12 cellular contexts compared by ENCODE assay signal in genomic region chr4:10105421-10105820, GRCh38. TPM values are rescaled to one million over a fixed set of nuclear protein-coding genes. Genes with fewer than 3 reads are reported as not detected.
A peak's percentile ranks its signal among the peaks of the same experiment; 100 is the strongest.
DNase-seq lines count a peak whose midpoint lies in the region; ATAC-seq and TF ChIP-seq lines count a peak whose summit lies in the region.
"Had no signal": no experiment of that assay in that cellular context is flagged by ENCODE, and none has a peak within 500 bp of the region (broad histone marks: within the 10 kb centered on the region; RNA-seq: fewer than 3 reads in every experiment).

No MANE protein-coding gene starts in this region.

- H3K9me3 Mint-ChIP-seq in central memory CD8-positive, alpha-beta T cell: no peaks in the 10 kb centered on the region
- H3K9me3 Mint-ChIP-seq in natural killer cell treated with Interleukin-12 subunit alpha and Interleukin-12 subunit beta and Interleukin-15 and Interleukin-18, amount 100 ng/mL, for 72 hours: no peaks in the 10 kb centered on the region

- no peaks in the 10 kb centered on the region for H3K9me3 ChIP-seq in heart right ventricle
- H3K9me3 ChIP-seq in vagina: no peaks in the 10 kb centered on the region

- no peak for TF ChIP-seq POLR2A in vagina (IDR thresholded peaks at IDR 0.05)

- no peak for TF ChIP-seq CTCF in heart right ventricle (IDR thresholded peaks at IDR 0.05)
- TF ChIP-seq CTCF in vagina (IDR thresholded peaks at IDR 0.05): no peak

- no peaks in the 10 kb centered on the region for H3K27me3 Mint-ChIP-seq in central memory CD8-positive, alpha-beta T cell
- no peaks in the 10 kb centered on the region for H3K27me3 Mint-ChIP-seq in natural killer cell treated with Interleukin-12 subunit alpha and Interleukin-12 subunit beta and Interleukin-15 and Interleukin-18, amount 100 ng/mL, for 72 hours

- DNase-seq in heart right ventricle (no peak), cardiac septum (ENCODE audit: low spot score) (no peak), vagina (ENCODE audit: extremely low spot score in 2 of 2) (no peak), cortex of kidney (lab: John Stamatoyannopoulos, UW) (no peak), NCI-H2107 treated with DMSO at 0.1 percent for 48 hours (lab: John Stamatoyannopoulos, UW; ENCODE audit: unreplicated experiment) (no peak)
- DNase-seq in central memory CD8-positive, alpha-beta T cell (ENCODE audit: low spot score in 2 of 2): no peak
- no peak for DNase-seq in natural killer cell treated with Interleukin-12 subunit alpha and Interleukin-12 subunit beta and Interleukin-15 and Interleukin-18, amount 100 ng/mL, for 72 hours (ENCODE audit: low spot score)
- DNase-seq: central memory CD4-positive, alpha-beta T cell; COR-L47; NCI-H1092 had no signal

- H3K27ac ChIP-seq in heart right ventricle: peak overlapping the region in 8 of 10 donors; percentile 54 to 83 (median 78)
- peak overlapping the region; percentile 89 for H3K27ac ChIP-seq in vagina

- ATAC-seq in heart right ventricle: no peak
- no peak for ATAC-seq in central memory CD8-positive, alpha-beta T cell (replicated peaks; ENCODE audit: extremely low read depth, poor library complexity, severe bottlenecking)
- ATAC-seq in natural killer cell treated with Interleukin-12 subunit alpha and Interleukin-12 subunit beta and Interleukin-15 and Interleukin-18, amount 100 ng/mL, for 72 hours: no peak
- ATAC-seq in GM19452 (IDR thresholded peaks at IDR 0.05; ENCODE audit: unreplicated experiment): no peak
- ATAC-seq: Panc1 had no signal

- WGBS in heart right ventricle, 2 donors: 75 to 94% methylated on average over 4 of the region's 4 CpGs

- peaks cover 34% of the 10 kb centered on the region for H3K36me3 Mint-ChIP-seq in central memory CD8-positive, alpha-beta T cell (ENCODE audit: insufficient read depth)
- peaks cover 26% of the 10 kb centered on the region for H3K36me3 Mint-ChIP-seq in natural killer cell treated with Interleukin-12 subunit alpha and Interleukin-12 subunit beta and Interleukin-15 and Interleukin-18, amount 100 ng/mL, for 72 hours

- H3K36me3 ChIP-seq in heart right ventricle (peaks cover 0 to 85% (median 5%) of the 10 kb centered on the region in 9 donors), vagina (no peaks in the 10 kb centered on the region)

- H3K4me1 ChIP-seq in heart right ventricle (peaks cover 48 to 99% (median 97%) of the 10 kb centered on the region in 9 donors), vagina (peaks cover 100% of the 10 kb centered on the region)

- no peaks in the 10 kb centered on the region for H3K27me3 ChIP-seq in heart right ventricle
- no peaks in the 10 kb centered on the region for H3K27me3 ChIP-seq in vagina

- H3K4me1 Mint-ChIP-seq in central memory CD8-positive, alpha-beta T cell: peaks cover 98% of the 10 kb centered on the region
- H3K4me1 Mint-ChIP-seq in natural killer cell treated with Interleukin-12 subunit alpha and Interleukin-12 subunit beta and Interleukin-15 and Interleukin-18, amount 100 ng/mL, for 72 hours (ENCODE audit: low read depth in 2 of 2): peaks cover 89 to 92% of the 10 kb centered on the region in 2 donors

- peak overlapping the region; percentile 78 for H3K4me3 Mint-ChIP-seq in central memory CD8-positive, alpha-beta T cell
- H3K4me3 Mint-ChIP-seq in natural killer cell treated with Interleukin-12 subunit alpha and Interleukin-12 subunit beta and Interleukin-15 and Interleukin-18, amount 100 ng/mL, for 72 hours: peak overlapping the region; percentile 77

- peak overlapping the region; percentile 88 for H3K27ac Mint-ChIP-seq in central memory CD8-positive, alpha-beta T cell (ENCODE audit: low read depth)
- peak overlapping the region; percentile 94 to 95 for H3K27ac Mint-ChIP-seq in natural killer cell treated with Interleukin-12 subunit alpha and Interleukin-12 subunit beta and Interleukin-15 and Interleukin-18, amount 100 ng/mL, for 72 hours

- H3K4me3 ChIP-seq in heart right ventricle (no peak overlapping the region), vagina (no peak overlapping the region)

- intact Hi-C loops in heart right ventricle (cut with DNase I): loop anchor here in 1 of 10 donors (5.0 kb wide), 1 partner anchor 83 kb away; the partner anchor contains the start of gene SLC2A9
- intact Hi-C loops in cardiac septum (cut with DNase I): no loop called here
- intact Hi-C loops in vagina (cut with DNase I): no loop called here

RNA-seq across cellular contexts. Expression of gene WDR1, which starts 11.2 kb away (rescaled TPM):
- total RNA-seq in heart right ventricle: 100 to 1,000 TPM; 155 to 302 (median 177) TPM
- 100 to 1,000 TPM in 1 of 2 donors, 10 to 100 TPM in 1; 51.9 to 266 TPM for polyA plus RNA-seq in heart right ventricle
- total RNA-seq in cardiac septum: 245 TPM
- 100 to 1,000 TPM; 550 to 559 TPM for total RNA-seq in natural killer cell treated with Interleukin-12 subunit alpha and Interleukin-12 subunit beta and Interleukin-15 and Interleukin-18, amount 100 ng/mL, for 72 hours
- 159 TPM for total RNA-seq in vagina
